ENCODE assay signal across 9 cellular contexts in the genomic region with DNA sequence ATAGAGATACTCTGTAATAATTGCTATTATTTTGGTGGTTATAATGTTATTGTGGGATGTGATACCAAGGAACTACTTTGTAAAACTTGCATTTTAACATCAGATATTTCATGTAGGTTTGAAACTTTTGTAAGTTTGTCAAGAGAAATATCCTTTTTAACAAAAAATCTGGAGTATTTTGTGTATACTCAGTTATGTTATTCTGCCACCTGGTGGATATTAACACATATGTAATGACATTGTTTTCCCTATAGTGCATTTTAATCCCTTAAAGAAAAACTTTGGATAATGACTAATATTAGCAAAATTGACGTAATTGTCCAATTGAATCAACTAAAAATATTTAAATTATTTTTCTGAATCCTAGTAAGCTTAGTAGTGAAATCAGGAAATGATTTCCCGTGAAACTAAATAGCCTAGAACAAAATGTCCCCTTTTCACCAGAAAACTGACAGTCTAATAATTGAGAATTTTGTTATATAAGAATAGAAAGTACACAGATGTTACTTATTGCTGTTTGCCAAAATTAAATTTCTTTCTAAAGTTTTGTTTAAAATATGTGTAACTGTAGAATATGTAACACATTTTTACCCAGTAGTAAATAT. TPM values are rescaled to one million over a fixed set of nuclear protein-coding genes. Genes with fewer than 3 reads are reported as not detected.
DNase-seq lines count a peak whose midpoint lies in the region; ATAC-seq and TF ChIP-seq lines count a peak whose summit lies in the region.
"Had no signal": no experiment of that assay in that cellular context is flagged by ENCODE, and none has a peak within 500 bp of the region (broad histone marks: within the 10 kb centered on the region; RNA-seq: fewer than 3 reads in every experiment).

No MANE protein-coding gene starts in this region.

- no peaks in the 10 kb centered on the region for H3K27me3 ChIP-seq in colonic mucosa
- H3K27me3 ChIP-seq in smooth muscle cell (ENCODE audit: low read depth), result no peaks in the 10 kb centered on the region

- no peak for TF ChIP-seq EP300 in Ishikawa (IDR thresholded peaks at IDR 0.05; ENCODE audit: borderline replicate concordance)

- no peak overlapping the region for H3K4me3 ChIP-seq in colonic mucosa
- H3K4me3 ChIP-seq in smooth muscle cell, result no peak overlapping the region

- no peak for ATAC-seq in HG03196 (IDR thresholded peaks at IDR 0.05; ENCODE audit: unreplicated experiment)

- peak; percentile 39 for TF ChIP-seq CTCF in colonic mucosa (IDR thresholded peaks at IDR 0.05)
- TF ChIP-seq CTCF in smooth muscle cell (IDR thresholded peaks at IDR 0.05; ENCODE audit: borderline replicate concordance, insufficient read depth, poor library complexity, severe bottlenecking), result peak; percentile 47

- no peaks in the 10 kb centered on the region for H3F3A ChIP-seq in smooth muscle cell (ENCODE audit: low read depth)

- H3K79me2 ChIP-seq in smooth muscle cell (ENCODE audit: low read depth), result no peaks in the 10 kb centered on the region

- peak; percentile 34; the same call in 1 of the 2 replicates for TF ChIP-seq RAD21 in Ishikawa (IDR thresholded peaks at IDR 0.05; ENCODE audit: low read depth)

- no peaks in the 10 kb centered on the region for H3K4me1 ChIP-seq in colonic mucosa
- H3K4me1 ChIP-seq in smooth muscle cell (ENCODE audit: low read depth), result peaks cover 14% of the 10 kb centered on the region

- DNase-seq in NCI-H1436 (lab: John Stamatoyannopoulos, UW), result peak; percentile 11
- no peak for DNase-seq in NCI-H1436 treated with DMSO at 0.1 percent for 48 hours (lab: John Stamatoyannopoulos, UW)
- no peak for DNase-seq in colonic mucosa
- no peak for DNase-seq in smooth muscle cell (lab: John Stamatoyannopoulos, UW; ENCODE audit: unreplicated experiment)
- no peak for DNase-seq in islet precursor cell
- DNase-seq in NCI-H526 (lab: John Stamatoyannopoulos, UW), result no peak
- DNase-seq: CD4-positive, CD25-positive, alpha-beta regulatory T cell had no signal

- 91% methylated on average over 2 of the region's 2 CpGs for WGBS in smooth muscle cell (ENCODE audit: low lambda C conversion rate)

- no peak overlapping the region for H3K9ac ChIP-seq in colonic mucosa (ENCODE audit: low read depth in 2 of 2, low read length in 2 of 2)
- H3K9ac ChIP-seq in smooth muscle cell (ENCODE audit: low read depth), result no peak overlapping the region

- H3K9me3 ChIP-seq in colonic mucosa (no peaks in the 10 kb centered on the region), smooth muscle cell (replicated peaks; ENCODE audit: low read depth) (no peaks in the 10 kb centered on the region)

- no peak overlapping the region for H3K4me2 ChIP-seq in smooth muscle cell

- H3K36me3 ChIP-seq in colonic mucosa (no peaks in the 10 kb centered on the region), smooth muscle cell (ENCODE audit: low read depth) (peaks cover 7% of the 10 kb centered on the region)

- intact Hi-C loops in colonic mucosa (cut with DNase I), result no loop called here

- H3K27ac ChIP-seq in colonic mucosa, result no peak overlapping the region
- H3K27ac ChIP-seq in smooth muscle cell (ENCODE audit: low read depth), result no peak overlapping the region

- H4K20me1 ChIP-seq in smooth muscle cell (ENCODE audit: low read depth), result no peaks in the 10 kb centered on the region

- H2AFZ ChIP-seq in smooth muscle cell (ENCODE audit: low read depth), result no peak overlapping the region

TF ChIP-seq in Ishikawa, 13 proteins besides CTCF, POLR2A, EP300 and RAD21:
- TF ChIP-seq CREB1 (IDR thresholded peaks at IDR 0.05; ENCODE audit: low read depth) (no peak), ZBTB7A (IDR thresholded peaks at IDR 0.05; ENCODE audit: low read depth) (no peak), EGR1 (IDR thresholded peaks at IDR 0.05) (no peak), TAF1 (IDR thresholded peaks at IDR 0.05; ENCODE audit: low read depth) (no peak), YY1 (IDR thresholded peaks at IDR 0.05; ENCODE audit: low read depth) (no peak), NFIC (IDR thresholded peaks at IDR 0.05) (no peak), TCF12 (IDR thresholded peaks at IDR 0.05; ENCODE audit: low read depth) (no peak), CEBPB (IDR thresholded peaks at IDR 0.05) (no peak), FOXM1 (IDR thresholded peaks at IDR 0.05; ENCODE audit: borderline replicate concordance, low read depth) (no peak), TEAD4 (IDR thresholded peaks at IDR 0.05) (no peak)
- TF ChIP-seq, protein P1, sequence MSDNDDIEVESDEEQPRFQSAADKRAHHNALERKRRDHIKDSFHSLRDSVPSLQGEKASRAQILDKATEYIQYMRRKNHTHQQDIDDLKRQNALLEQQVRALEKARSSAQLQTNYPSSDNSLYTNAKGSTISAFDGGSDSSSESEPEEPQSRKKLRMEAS (IDR thresholded peaks at IDR 0.05), result no peak
- TF ChIP-seq, protein P2, sequence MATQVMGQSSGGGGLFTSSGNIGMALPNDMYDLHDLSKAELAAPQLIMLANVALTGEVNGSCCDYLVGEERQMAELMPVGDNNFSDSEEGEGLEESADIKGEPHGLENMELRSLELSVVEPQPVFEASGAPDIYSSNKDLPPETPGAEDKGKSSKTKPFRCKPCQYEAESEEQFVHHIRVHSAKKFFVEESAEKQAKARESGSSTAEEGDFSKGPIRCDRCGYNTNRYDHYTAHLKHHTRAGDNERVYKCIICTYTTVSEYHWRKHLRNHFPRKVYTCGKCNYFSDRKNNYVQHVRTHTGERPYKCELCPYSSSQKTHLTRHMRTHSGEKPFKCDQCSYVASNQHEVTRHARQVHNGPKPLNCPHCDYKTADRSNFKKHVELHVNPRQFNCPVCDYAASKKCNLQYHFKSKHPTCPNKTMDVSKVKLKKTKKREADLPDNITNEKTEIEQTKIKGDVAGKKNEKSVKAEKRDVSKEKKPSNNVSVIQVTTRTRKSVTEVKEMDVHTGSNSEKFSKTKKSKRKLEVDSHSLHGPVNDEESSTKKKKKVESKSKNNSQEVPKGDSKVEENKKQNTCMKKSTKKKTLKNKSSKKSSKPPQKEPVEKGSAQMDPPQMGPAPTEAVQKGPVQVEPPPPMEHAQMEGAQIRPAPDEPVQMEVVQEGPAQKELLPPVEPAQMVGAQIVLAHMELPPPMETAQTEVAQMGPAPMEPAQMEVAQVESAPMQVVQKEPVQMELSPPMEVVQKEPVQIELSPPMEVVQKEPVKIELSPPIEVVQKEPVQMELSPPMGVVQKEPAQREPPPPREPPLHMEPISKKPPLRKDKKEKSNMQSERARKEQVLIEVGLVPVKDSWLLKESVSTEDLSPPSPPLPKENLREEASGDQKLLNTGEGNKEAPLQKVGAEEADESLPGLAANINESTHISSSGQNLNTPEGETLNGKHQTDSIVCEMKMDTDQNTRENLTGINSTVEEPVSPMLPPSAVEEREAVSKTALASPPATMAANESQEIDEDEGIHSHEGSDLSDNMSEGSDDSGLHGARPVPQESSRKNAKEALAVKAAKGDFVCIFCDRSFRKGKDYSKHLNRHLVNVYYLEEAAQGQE (IDR thresholded peaks at IDR 0.05; ENCODE audit: low read depth), result no peak
- TF ChIP-seq, protein P3, sequence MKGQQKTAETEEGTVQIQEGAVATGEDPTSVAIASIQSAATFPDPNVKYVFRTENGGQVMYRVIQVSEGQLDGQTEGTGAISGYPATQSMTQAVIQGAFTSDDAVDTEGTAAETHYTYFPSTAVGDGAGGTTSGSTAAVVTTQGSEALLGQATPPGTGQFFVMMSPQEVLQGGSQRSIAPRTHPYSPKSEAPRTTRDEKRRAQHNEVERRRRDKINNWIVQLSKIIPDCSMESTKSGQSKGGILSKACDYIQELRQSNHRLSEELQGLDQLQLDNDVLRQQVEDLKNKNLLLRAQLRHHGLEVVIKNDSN (IDR thresholded peaks at IDR 0.05), result no peak
TF ChIP-seq in Ishikawa: peak in this region for 0.

RNA-seq across cellular contexts. Expression of a gene that starts 39.6 kb away (rescaled TPM):
- 10 to 100 TPM; 33.6 to 50.9 TPM for total RNA-seq in colonic mucosa
- total RNA-seq in smooth muscle cell, result 33.3 and 39.9 TPM in 2 replicates
- polyA plus RNA-seq in smooth muscle cell, result 15.7 and 17.4 TPM in 2 replicates
